In the genomic region with DNA sequence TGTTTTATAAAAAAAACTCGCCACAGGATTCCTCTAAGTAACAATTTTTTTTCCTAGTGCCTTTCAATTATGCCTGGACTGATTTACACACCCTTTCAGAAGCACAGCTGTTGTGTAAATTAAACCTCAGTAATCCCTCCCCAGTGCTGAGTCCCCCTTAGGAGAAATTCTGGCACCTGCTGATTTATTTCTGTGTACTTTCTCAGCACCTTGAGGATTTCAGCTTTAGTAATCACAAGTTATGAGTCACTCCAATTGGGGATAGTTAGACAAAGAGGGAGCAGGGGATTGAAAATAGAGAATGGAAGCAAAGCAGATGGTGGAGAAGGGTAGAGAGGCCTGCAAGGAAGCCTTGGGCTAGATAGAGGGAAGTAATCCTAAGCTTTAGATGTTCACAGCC, we compare ENCODE assay signal across 22 cellular contexts.
DNase-seq lines count a peak whose midpoint lies in the region; ATAC-seq and TF ChIP-seq lines count a peak whose summit lies in the region.
"Had no signal": no experiment of that assay in that cellular context is flagged by ENCODE, and none has a peak within 500 bp of the region (broad histone marks: within the 10 kb centered on the region; RNA-seq: fewer than 3 reads in every experiment).

No MANE protein-coding gene starts in this region.

- DNase-seq in NCI-H2227 (lab: John Stamatoyannopoulos, UW; ENCODE audit: unreplicated experiment) (peak; percentile 27), NCI-H2227 treated with DMSO at 0.1 percent for 48 hours (lab: John Stamatoyannopoulos, UW) (no peak), NCI-H2171 (lab: John Stamatoyannopoulos, UW) (peak; percentile 66), renal cortical epithelial cell (ENCODE audit: low read depth) (peak; percentile 72)
- no peak for DNase-seq in activated CD8-positive, alpha-beta T cell treated with anti-CD3 and anti-CD28 coated beads for 36 hours
- DNase-seq: activated CD4-positive, alpha-beta memory T cell treated with anti-CD3 and anti-CD28 coated beads, Interleukin-2, amount 10 ng/mL, durations not matched to agents 7 days and 5 days; activated T-cell treated with anti-CD3 and anti-CD28 coated beads, Interleukin-2, amount 50 U/mL, for 1 hour; BE2C; COR-L47; cortex of kidney; endodermal cell; left colon; NCI-H1436 treated with DMSO at 0.1 percent for 48 hours; ovary; sigmoid colon; T-helper 17 cell had no signal

- H3K4me3 Mint-ChIP-seq in activated CD8-positive, alpha-beta T cell treated with anti-CD3 and anti-CD28 coated beads for 36 hours, result no peak overlapping the region
- H3K4me3 Mint-ChIP-seq: activated CD4-positive, alpha-beta memory T cell treated with anti-CD3 and anti-CD28 coated beads, Interleukin-2, amount 10 ng/mL, durations not matched to agents 7 days and 5 days; endodermal cell; natural killer cell treated with Interleukin-12 subunit alpha and Interleukin-12 subunit beta and Interleukin-15 and Interleukin-18, amount 100 ng/mL, for 72 hours; T-helper 17 cell had no signal

- no peaks in the 10 kb centered on the region for H3K9me3 Mint-ChIP-seq in activated CD8-positive, alpha-beta T cell treated with anti-CD3 and anti-CD28 coated beads for 36 hours
- H3K9me3 Mint-ChIP-seq: activated CD4-positive, alpha-beta memory T cell treated with anti-CD3 and anti-CD28 coated beads, Interleukin-2, amount 10 ng/mL, durations not matched to agents 7 days and 5 days; endodermal cell; natural killer cell treated with Interleukin-12 subunit alpha and Interleukin-12 subunit beta and Interleukin-15 and Interleukin-18, amount 100 ng/mL, for 72 hours had no signal

- intact Hi-C loops in activated CD8-positive, alpha-beta T cell treated with anti-CD3 and anti-CD28 coated beads for 36 hours (cut with micrococcal nuclease), result no loop called here

- H3K27ac Mint-ChIP-seq in activated CD8-positive, alpha-beta T cell treated with anti-CD3 and anti-CD28 coated beads for 36 hours, result no peak overlapping the region
- H3K27ac Mint-ChIP-seq: activated CD4-positive, alpha-beta memory T cell treated with anti-CD3 and anti-CD28 coated beads, Interleukin-2, amount 10 ng/mL, durations not matched to agents 7 days and 5 days; endodermal cell; natural killer cell treated with Interleukin-12 subunit alpha and Interleukin-12 subunit beta and Interleukin-15 and Interleukin-18, amount 100 ng/mL, for 72 hours had no signal

- no peaks in the 10 kb centered on the region for H3K4me1 Mint-ChIP-seq in activated CD8-positive, alpha-beta T cell treated with anti-CD3 and anti-CD28 coated beads for 36 hours (ENCODE audit: low read depth)
- H3K4me1 Mint-ChIP-seq: activated CD4-positive, alpha-beta memory T cell treated with anti-CD3 and anti-CD28 coated beads, Interleukin-2, amount 10 ng/mL, durations not matched to agents 7 days and 5 days; T-helper 17 cell had no signal

- peak overlapping the region; percentile 20 for H3K27ac ChIP-seq in angular gyrus (ENCODE audit: low read depth, low read length)
- H3K27ac ChIP-seq: ovary, sigmoid colon, SJSA1 had no signal

- TF ChIP-seq CTCF in activated CD8-positive, alpha-beta T cell treated with anti-CD3 and anti-CD28 coated beads for 36 hours (IDR thresholded peaks at IDR 0.05), result no peak

- ATAC-seq in GM19397 (IDR thresholded peaks at IDR 0.05; ENCODE audit: unreplicated experiment) (no peak), HG03520 (IDR thresholded peaks at IDR 0.05; ENCODE audit: unreplicated experiment) (no peak)
- ATAC-seq in activated CD8-positive, alpha-beta T cell treated with anti-CD3 and anti-CD28 coated beads for 36 hours, result no peak
- ATAC-seq: left colon; natural killer cell treated with Interleukin-12 subunit alpha and Interleukin-12 subunit beta and Interleukin-15 and Interleukin-18, amount 100 ng/mL, for 72 hours; Panc1; T-helper 17 cell had no signal

- CTCF ChIA-PET in activated CD8-positive, alpha-beta T cell treated with anti-CD3 and anti-CD28 coated beads for 36 hours (lab: Charles Lee), result no interaction called here

- no peaks in the 10 kb centered on the region for H3K36me3 Mint-ChIP-seq in activated CD8-positive, alpha-beta T cell treated with anti-CD3 and anti-CD28 coated beads for 36 hours (ENCODE audit: low read depth)
- H3K36me3 Mint-ChIP-seq: natural killer cell treated with Interleukin-12 subunit alpha and Interleukin-12 subunit beta and Interleukin-15 and Interleukin-18, amount 100 ng/mL, for 72 hours had no signal

- POLR2A ChIA-PET in activated CD8-positive, alpha-beta T cell treated with anti-CD3 and anti-CD28 coated beads for 36 hours (lab: Charles Lee), result interaction anchor here (0.5 kb wide), 1 partner anchor 11 kb away, joined by 3 read pairs; no protein-coding TSS in a partner anchor

- H3K27me3 Mint-ChIP-seq in activated CD8-positive, alpha-beta T cell treated with anti-CD3 and anti-CD28 coated beads for 36 hours, result no peaks in the 10 kb centered on the region
- H3K27me3 Mint-ChIP-seq: activated CD4-positive, alpha-beta memory T cell treated with anti-CD3 and anti-CD28 coated beads, Interleukin-2, amount 10 ng/mL, durations not matched to agents 7 days and 5 days; natural killer cell treated with Interleukin-12 subunit alpha and Interleukin-12 subunit beta and Interleukin-15 and Interleukin-18, amount 100 ng/mL, for 72 hours had no signal

Comparison
In these comparisons a context has a peak if more than half of its experiments do, and no peak if none do; other contexts are left out.
1. DNase-seq: peak in NCI-H2227 (single experiment), NCI-H2171 (single experiment) and renal cortical epithelial cell (single experiment); none in NCI-H2227 treated with DMSO at 0.1 percent for 48 hours (single experiment) and activated CD8-positive, alpha-beta T cell treated with anti-CD3 and anti-CD28 coated beads for 36 hours (single experiment).